In the genomic region with DNA sequence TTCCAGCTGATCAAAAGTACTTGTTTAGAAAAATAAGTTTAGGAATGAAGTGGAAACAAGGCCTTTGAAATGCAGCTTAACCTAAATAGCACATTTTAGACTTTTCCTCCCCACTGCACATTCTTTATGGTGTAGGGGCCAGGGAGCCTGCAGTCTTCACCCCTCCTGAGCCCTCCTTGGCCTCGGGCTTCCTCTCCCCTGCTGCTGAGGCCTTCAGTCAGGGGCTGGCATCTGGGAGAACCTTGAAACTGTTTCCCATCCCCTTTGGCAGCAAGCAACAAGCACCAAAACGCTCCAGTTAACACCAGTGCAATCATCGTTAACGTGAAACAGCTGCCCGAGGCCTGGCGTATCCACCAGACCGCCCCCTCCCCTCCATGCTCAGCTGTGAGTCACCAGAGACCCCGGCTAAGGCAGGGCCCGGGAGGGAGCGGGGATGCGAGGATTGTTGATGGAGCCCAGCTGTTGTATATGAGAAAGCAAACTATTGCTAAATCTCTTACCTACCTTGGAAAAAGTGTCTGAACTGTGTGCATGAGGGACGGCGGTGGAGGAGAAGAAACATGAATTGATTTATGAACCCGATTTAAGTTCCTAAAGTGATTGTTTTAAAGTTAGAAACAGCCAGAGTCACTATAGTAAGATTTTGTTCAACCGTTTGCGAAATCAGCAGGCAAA, we compare ENCODE assay signal across 8 cellular contexts. TPM values are rescaled to one million over a fixed set of nuclear protein-coding genes. Genes with fewer than 3 reads are reported as not detected.
A peak's percentile ranks its signal among the peaks of the same experiment; 100 is the strongest.
DNase-seq lines count a peak whose midpoint lies in the region; FAIRE-seq and TF ChIP-seq lines count a peak whose summit lies in the region.

No MANE protein-coding gene starts in this region.

- peaks cover 0 to 8% (median 1%) of the 10 kb centered on the region in 4 donors for H3K36me3 ChIP-seq in liver (ENCODE audit: control insufficient read depth in 4 of 4, insufficient read depth in 3 of 4, low read depth in 1 of 4, low read length in 3 of 4)
- H3K36me3 ChIP-seq in subcutaneous abdominal adipose tissue (ENCODE audit: control insufficient read depth in 5 of 5, insufficient read depth in 5 of 5, low read length in 5 of 5), result peaks cover 13 to 36% (median 24%) of the 10 kb centered on the region in 5 donors

- DNase-seq in AG10803 (ENCODE audit: low read depth), result peak; percentile 91
- DNase-seq in HFFc6, result peak; percentile 38
- DNase-seq in T-helper 2 cell treated with Interferon-gamma antibody and Interleukin-4, amounts not matched to agents 5 μg/mL and 100 μg/mL, for 36 hours (ENCODE audit: low spot score), result no peak
- DNase-seq in coronary artery (ENCODE audit: low spot score), result no peak
- DNase-seq in urothelium cell line (ENCODE audit: low spot score), result no peak
- DNase-seq in SW 1271 (lab: John Stamatoyannopoulos, UW), result no peak

- H3K27ac Mint-ChIP-seq in HFFc6, result peak overlapping the region; percentile 97
- H3K27ac Mint-ChIP-seq in T-helper 2 cell treated with Interferon-gamma antibody and Interleukin-4, amounts not matched to agents 5 μg/mL and 100 μg/mL, for 36 hours, result peak overlapping the region; percentile 94

- H3K9me3 ChIP-seq in liver (ENCODE audit: control insufficient read depth in 4 of 4, low read length in 3 of 4) (no peaks in the 10 kb centered on the region), subcutaneous abdominal adipose tissue (ENCODE audit: control insufficient read depth in 5 of 5, low read length in 5 of 5) (no peaks in the 10 kb centered on the region)

- H3K4me1 Mint-ChIP-seq in HFFc6 (ENCODE audit: low read depth), result peaks cover 55% of the 10 kb centered on the region
- peaks cover 41% of the 10 kb centered on the region for H3K4me1 Mint-ChIP-seq in T-helper 2 cell treated with Interferon-gamma antibody and Interleukin-4, amounts not matched to agents 5 μg/mL and 100 μg/mL, for 36 hours (ENCODE audit: low read depth)

- FAIRE-seq in urothelium cell line (lab: Jason Lieb, UNC), result no peak

- TF ChIP-seq CTCF in AG10803 (conservative IDR thresholded peaks at IDR 0.05; ENCODE audit: low read length) (no peak), HFFc6 (IDR thresholded peaks at IDR 0.05) (no peak), coronary artery (IDR thresholded peaks at IDR 0.05) (no peak), liver (IDR thresholded peaks at IDR 0.05; ENCODE audit: low read depth, low read length, missing input control) (no peak)

- no peak for TF ChIP-seq RAD21 in liver (IDR thresholded peaks at IDR 0.05)

- H3K4me1 ChIP-seq in liver (ENCODE audit: control insufficient read depth in 4 of 4, insufficient read depth in 4 of 4, low read length in 3 of 4) (peaks cover 12 to 61% (median 48%) of the 10 kb centered on the region in 4 donors), subcutaneous abdominal adipose tissue (ENCODE audit: control insufficient read depth in 5 of 5, insufficient read depth in 5 of 5, low read length in 5 of 5) (peaks cover 11 to 66% (median 64%) of the 10 kb centered on the region in 5 donors)

- H3K36me3 Mint-ChIP-seq in HFFc6 (ENCODE audit: low read depth), result peaks cover 19% of the 10 kb centered on the region
- peaks cover 45% of the 10 kb centered on the region for H3K36me3 Mint-ChIP-seq in T-helper 2 cell treated with Interferon-gamma antibody and Interleukin-4, amounts not matched to agents 5 μg/mL and 100 μg/mL, for 36 hours (ENCODE audit: low read depth)

- H3K27me3 Mint-ChIP-seq in HFFc6 (ENCODE audit: insufficient read depth), result peaks cover 2% of the 10 kb centered on the region; the same call in 1 of the 2 replicates
- no peaks in the 10 kb centered on the region for H3K27me3 Mint-ChIP-seq in T-helper 2 cell treated with Interferon-gamma antibody and Interleukin-4, amounts not matched to agents 5 μg/mL and 100 μg/mL, for 36 hours (ENCODE audit: low read depth)

- H3K27ac ChIP-seq in coronary artery (peak overlapping the region; percentile 97 to 99), liver (ENCODE audit: low read depth in 1 of 2, low read length in 2 of 2) (peak overlapping the region; percentile 76 to 89), subcutaneous abdominal adipose tissue (ENCODE audit: low read depth, low read length) (peak overlapping the region; percentile 98)

- H3K9ac ChIP-seq in liver (ENCODE audit: low read depth in 1 of 2, low read length in 2 of 2) (peak overlapping the region; percentile 72 to 94), subcutaneous abdominal adipose tissue (ENCODE audit: low read length in 5 of 5) (peak overlapping the region; percentile 51 to 92 (median 71))

- WGBS in liver, result 3% methylated on average over 16 of the region's 16 CpGs

- H3K27me3 ChIP-seq in liver (ENCODE audit: control insufficient read depth in 4 of 4, insufficient read depth in 4 of 4, low read length in 3 of 4) (no peaks in the 10 kb centered on the region), subcutaneous abdominal adipose tissue (ENCODE audit: control insufficient read depth in 5 of 5, insufficient read depth in 4 of 5, low read length in 5 of 5) (no peaks in the 10 kb centered on the region)

- H3K4me3 Mint-ChIP-seq in HFFc6, result peak overlapping the region; percentile 90
- H3K4me3 Mint-ChIP-seq in T-helper 2 cell treated with Interferon-gamma antibody and Interleukin-4, amounts not matched to agents 5 μg/mL and 100 μg/mL, for 36 hours, result peak overlapping the region; percentile 89

- no peaks in the 10 kb centered on the region for H3K9me3 Mint-ChIP-seq in HFFc6
- no peaks in the 10 kb centered on the region for H3K9me3 Mint-ChIP-seq in T-helper 2 cell treated with Interferon-gamma antibody and Interleukin-4, amounts not matched to agents 5 μg/mL and 100 μg/mL, for 36 hours

- H3K4me3 ChIP-seq in AG10803 (ENCODE audit: low read length), result peak overlapping the region; percentile 72
- H3K4me3 ChIP-seq in coronary artery, result peak overlapping the region; percentile 94
- peak overlapping the region in 2 of 3 donors; percentile 48 to 64 for H3K4me3 ChIP-seq in liver (ENCODE audit: low read depth in 1 of 3, low read length in 3 of 3)
- peak overlapping the region; percentile 86 to 96 (median 95) for H3K4me3 ChIP-seq in subcutaneous abdominal adipose tissue (ENCODE audit: low read depth in 1 of 5, low read length in 5 of 5)

TF ChIP-seq in liver, 16 proteins besides CTCF, POLR2A, EP300 and RAD21:
- TF ChIP-seq YY1 (IDR thresholded peaks at IDR 0.05), result peak; percentile 9
- TF ChIP-seq, protein P1, sequence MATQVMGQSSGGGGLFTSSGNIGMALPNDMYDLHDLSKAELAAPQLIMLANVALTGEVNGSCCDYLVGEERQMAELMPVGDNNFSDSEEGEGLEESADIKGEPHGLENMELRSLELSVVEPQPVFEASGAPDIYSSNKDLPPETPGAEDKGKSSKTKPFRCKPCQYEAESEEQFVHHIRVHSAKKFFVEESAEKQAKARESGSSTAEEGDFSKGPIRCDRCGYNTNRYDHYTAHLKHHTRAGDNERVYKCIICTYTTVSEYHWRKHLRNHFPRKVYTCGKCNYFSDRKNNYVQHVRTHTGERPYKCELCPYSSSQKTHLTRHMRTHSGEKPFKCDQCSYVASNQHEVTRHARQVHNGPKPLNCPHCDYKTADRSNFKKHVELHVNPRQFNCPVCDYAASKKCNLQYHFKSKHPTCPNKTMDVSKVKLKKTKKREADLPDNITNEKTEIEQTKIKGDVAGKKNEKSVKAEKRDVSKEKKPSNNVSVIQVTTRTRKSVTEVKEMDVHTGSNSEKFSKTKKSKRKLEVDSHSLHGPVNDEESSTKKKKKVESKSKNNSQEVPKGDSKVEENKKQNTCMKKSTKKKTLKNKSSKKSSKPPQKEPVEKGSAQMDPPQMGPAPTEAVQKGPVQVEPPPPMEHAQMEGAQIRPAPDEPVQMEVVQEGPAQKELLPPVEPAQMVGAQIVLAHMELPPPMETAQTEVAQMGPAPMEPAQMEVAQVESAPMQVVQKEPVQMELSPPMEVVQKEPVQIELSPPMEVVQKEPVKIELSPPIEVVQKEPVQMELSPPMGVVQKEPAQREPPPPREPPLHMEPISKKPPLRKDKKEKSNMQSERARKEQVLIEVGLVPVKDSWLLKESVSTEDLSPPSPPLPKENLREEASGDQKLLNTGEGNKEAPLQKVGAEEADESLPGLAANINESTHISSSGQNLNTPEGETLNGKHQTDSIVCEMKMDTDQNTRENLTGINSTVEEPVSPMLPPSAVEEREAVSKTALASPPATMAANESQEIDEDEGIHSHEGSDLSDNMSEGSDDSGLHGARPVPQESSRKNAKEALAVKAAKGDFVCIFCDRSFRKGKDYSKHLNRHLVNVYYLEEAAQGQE (IDR thresholded peaks at IDR 0.05), result no peak
- no peak for TF ChIP-seq HNF4A (conservative IDR thresholded peaks at IDR 0.05)
- TF ChIP-seq RXRA (IDR thresholded peaks at IDR 0.05), result no peak
- TF ChIP-seq HNF4G (IDR thresholded peaks at IDR 0.05), result no peak
- no peak for TF ChIP-seq SP1 (IDR thresholded peaks at IDR 0.05)
TF ChIP-seq in liver: peak in this region for 1.

RNA-seq across cellular contexts. Expression of gene ZFP36L2, which starts 5.3 kb away (rescaled TPM):
- total RNA-seq in HFFc6 (2021; fragmentation: NEBNext Ultra II Directional; extraction: Animal tissue kit (Norgen Biotek cat#: 25700)), result 10 to 100 TPM; 66.6 to 94.5 (median 81.5) TPM
- 10 to 100 TPM; 10.3 to 19.7 TPM for total RNA-seq in liver
- polyA plus RNA-seq in liver, result 10 to 100 TPM; 18.1 to 26.8 TPM

Comparison
In these comparisons a context has a peak if more than half of its experiments do, and no peak if none do; other contexts are left out.
1. DNase-seq: peak in AG10803 (single experiment) and HFFc6 (single experiment); none in T-helper 2 cell treated with Interferon-gamma antibody and Interleukin-4, amounts not matched to agents 5 μg/mL and 100 μg/mL, for 36 hours (single experiment), coronary artery (single experiment), urothelium cell line (single experiment) and SW 1271 (0 of 2).
2. Peak in every context shown above with its lines, with median percentiles within 50 percentile points of each other: H3K4me3 ChIP-seq and H3K27ac ChIP-seq.